ENCODE assay signal across 8 cellular contexts in genomic region chr18:63366991-63367240, GRCh38. TPM values are rescaled to one million over a fixed set of nuclear protein-coding genes. Genes with fewer than 3 reads are reported as not detected.
A peak's percentile ranks its signal among the peaks of the same experiment; 100 is the strongest.
DNase-seq lines count a peak whose midpoint lies in the region; ATAC-seq, FAIRE-seq and TF ChIP-seq lines count a peak whose summit lies in the region.

A gene with protein sequence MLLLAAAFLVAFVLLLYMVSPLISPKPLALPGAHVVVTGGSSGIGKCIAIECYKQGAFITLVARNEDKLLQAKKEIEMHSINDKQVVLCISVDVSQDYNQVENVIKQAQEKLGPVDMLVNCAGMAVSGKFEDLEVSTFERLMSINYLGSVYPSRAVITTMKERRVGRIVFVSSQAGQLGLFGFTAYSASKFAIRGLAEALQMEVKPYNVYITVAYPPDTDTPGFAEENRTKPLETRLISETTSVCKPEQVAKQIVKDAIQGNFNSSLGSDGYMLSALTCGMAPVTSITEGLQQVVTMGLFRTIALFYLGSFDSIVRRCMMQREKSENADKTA (minus strand): TSS chr18:63367206. CDS start chr18:63367118, 88 bp downstream.

- no peaks in the 10 kb centered on the region for H3K27me3 ChIP-seq in GM06990 (replicated peaks; ENCODE audit: control insufficient read depth, insufficient read depth, low read length)
- H3K27me3 ChIP-seq in foreskin keratinocyte, result no peaks in the 10 kb centered on the region
- H3K27me3 ChIP-seq in pancreas, result no peaks in the 10 kb centered on the region

- no peak for FAIRE-seq in pancreas (lab: Jason Lieb, UNC)

- no peaks in the 10 kb centered on the region for H3K9me3 ChIP-seq in pancreas

- ATAC-seq in foreskin keratinocyte, result no peak
- ATAC-seq in pancreas, result no peak
- no peak for ATAC-seq in GM18873 (IDR thresholded peaks at IDR 0.05; ENCODE audit: low FRiP score, unreplicated experiment)

- intact Hi-C loops in pancreas (cut with DNase I), result no loop called here

- TF ChIP-seq CTCF in GM06990 (IDR thresholded peaks at IDR 0.05; ENCODE audit: insufficient read depth, low read length, poor library complexity, severe bottlenecking) (no peak), foreskin keratinocyte (conservative IDR thresholded peaks at IDR 0.05) (no peak), pancreas (IDR thresholded peaks at IDR 0.05) (no peak)

- H3K27ac ChIP-seq in foreskin keratinocyte, result peak within 1 kb of the TSS; percentile 63
- peak within 1 kb of the TSS; percentile 89 to 98 (median 96) for H3K27ac ChIP-seq in pancreas

- peaks cover 16% of the 10 kb centered on the region for H3K9me3 Mint-ChIP-seq in T-helper 1 cell treated with Interleukin-12 subunit alpha and Interleukin-12 subunit beta and Interleukin-4 antibody, amounts not matched to agents 30 μg/mL and 1 μg/mL, for 36 hours

- DNase-seq in GM06990 (ENCODE audit: extremely low read depth, insufficient read length), result no peak
- no peak for DNase-seq in foreskin keratinocyte
- peak in 1 of 6 donors; percentile 89 for DNase-seq in pancreas
- DNase-seq in NOMO-1 (lab: John Stamatoyannopoulos, UW; ENCODE audit: unreplicated experiment in 2 of 2), result no peak
- DNase-seq in Ammon's horn (ENCODE audit: low spot score), result no peak
- no peak for DNase-seq in stimulated activated CD4-positive, alpha-beta T cell treated with anti-CD3 and anti-CD28 coated beads, Interleukin-15, amount 100 ng/mL, for 24 hours

- H3K36me3 Mint-ChIP-seq in T-helper 1 cell treated with Interleukin-12 subunit alpha and Interleukin-12 subunit beta and Interleukin-4 antibody, amounts not matched to agents 30 μg/mL and 1 μg/mL, for 36 hours (ENCODE audit: low read depth), result peaks cover 18% of the 10 kb centered on the region

- H3K4me3 ChIP-seq in GM06990 (replicated peaks; ENCODE audit: low read depth, low read length) (peak within 1 kb of the TSS; percentile 74), pancreas (peak within 1 kb of the TSS; percentile 74 to 95 (median 90))

- peak within 1 kb of the TSS; percentile 91 for H3K4me3 Mint-ChIP-seq in T-helper 1 cell treated with Interleukin-12 subunit alpha and Interleukin-12 subunit beta and Interleukin-4 antibody, amounts not matched to agents 30 μg/mL and 1 μg/mL, for 36 hours

- no peaks in the 10 kb centered on the region for H3K27me3 Mint-ChIP-seq in T-helper 1 cell treated with Interleukin-12 subunit alpha and Interleukin-12 subunit beta and Interleukin-4 antibody, amounts not matched to agents 30 μg/mL and 1 μg/mL, for 36 hours (ENCODE audit: low read depth)

- peaks cover 7% of the 10 kb centered on the region for H3K4me1 ChIP-seq in foreskin keratinocyte
- H3K4me1 ChIP-seq in pancreas, result peaks cover 0 to 6% (median 5%) of the 10 kb centered on the region in 3 donors

- no peaks in the 10 kb centered on the region; the same call in 1 of the 2 replicates for H3K36me3 ChIP-seq in GM06990 (ENCODE audit: control insufficient read depth, insufficient read depth, low read length)
- peaks cover 0 to under 1% (median 0%) of the 10 kb centered on the region in 3 donors for H3K36me3 ChIP-seq in pancreas

- peak within 1 kb of the TSS; percentile 82 for H3K27ac Mint-ChIP-seq in T-helper 1 cell treated with Interleukin-12 subunit alpha and Interleukin-12 subunit beta and Interleukin-4 antibody, amounts not matched to agents 30 μg/mL and 1 μg/mL, for 36 hours

- H3K4me1 Mint-ChIP-seq in T-helper 1 cell treated with Interleukin-12 subunit alpha and Interleukin-12 subunit beta and Interleukin-4 antibody, amounts not matched to agents 30 μg/mL and 1 μg/mL, for 36 hours (ENCODE audit: low read depth), result peaks cover 29% of the 10 kb centered on the region

- 0% methylated on average over 19 to 27 of the region's 27 CpGs for WGBS in pancreas, 2 donors

RNA-seq across cellular contexts. Expression of the gene that starts here (rescaled TPM):
- total RNA-seq in foreskin keratinocyte (50.9 and 55.8 TPM in 2 replicates), pancreas (10 to 100 TPM; 18.0 to 37.2 (median 23.3) TPM)
- polyA plus RNA-seq in foreskin keratinocyte (32.7 and 36.9 TPM in 2 replicates), pancreas (10 to 100 TPM in 1 of 2 donors, 1 to 10 TPM in 1; 4.8 to 12.4 TPM)
